21 cellular contexts compared by ENCODE assay signal in genomic region chr5:170642776-170643436, GRCh38.
DNase-seq lines count a peak whose midpoint lies in the region; ATAC-seq and TF ChIP-seq lines count a peak whose summit lies in the region.
"Had no signal": no experiment of that assay in that cellular context is flagged by ENCODE, and none has a peak within 500 bp of the region (broad histone marks: within the 10 kb centered on the region; RNA-seq: fewer than 3 reads in every experiment).

No MANE protein-coding gene starts in this region.

- H3K36me3 ChIP-seq in PC-3 (ENCODE audit: low read depth, low read length) (no peaks in the 10 kb centered on the region), spleen (no peaks in the 10 kb centered on the region), psoas muscle (ENCODE audit: insufficient read depth in 1 of 2, low read depth in 1 of 2) (no peaks in the 10 kb centered on the region)
- H3K36me3 ChIP-seq: Peyer's patch had no signal

- H3K4me1 ChIP-seq in PC-3 (ENCODE audit: insufficient read depth, low read length), result no peaks in the 10 kb centered on the region
- peaks cover 0 to 12% (median 6%) of the 10 kb centered on the region in 6 donors for H3K4me1 ChIP-seq in spleen
- no peaks in the 10 kb centered on the region for H3K4me1 ChIP-seq in psoas muscle
- H3K4me1 ChIP-seq: Caco-2, Peyer's patch had no signal

- DNase-seq in DMS 273 (lab: John Stamatoyannopoulos, UW; ENCODE audit: unreplicated experiment), result peak; percentile 12
- DNase-seq in DMS 273 treated with DMSO at 0.1 percent for 48 hours (lab: John Stamatoyannopoulos, UW), result no peak
- DNase-seq in PC-3, result peak; percentile 16
- DNase-seq in dermis blood vessel endothelial cell, result peak; percentile 69
- peak; percentile 20 for DNase-seq in spleen
- DNase-seq in psoas muscle, result no peak
- DNase-seq: CD4-positive, alpha-beta T cell; EL; GOT3; NCI-H1436; NCI-H2029; NCI-H345; NCI-H524 treated with DMSO at 0.1 percent for 48 hours; SIG-M5 had no signal

- H3K9ac ChIP-seq in PC-3 (ENCODE audit: low read length), result no peak overlapping the region
- H3K9ac ChIP-seq: KMS-11 had no signal

- H4K20me1 ChIP-seq in PC-3 (ENCODE audit: low read length), result no peaks in the 10 kb centered on the region

- H3K79me2 ChIP-seq in PC-3 (ENCODE audit: low read length), result no peaks in the 10 kb centered on the region

- H3K9me3 ChIP-seq in PC-3 (ENCODE audit: low read length) (no peaks in the 10 kb centered on the region), spleen (no peaks in the 10 kb centered on the region), psoas muscle (no peaks in the 10 kb centered on the region)
- H3K9me3 ChIP-seq: Caco-2, Peyer's patch had no signal

- H2AFZ ChIP-seq in PC-3 (ENCODE audit: low read length), result no peak overlapping the region

- POLR2A ChIA-PET in PC-3 (lab: Charles Lee; ENCODE audit: unreplicated experiment), result no interaction called here

- WGBS in spleen, 5 donors, result 28 to 40% (median 35%) methylated on average over 3 of the region's 3 CpGs
- 39 to 46% (median 41%) methylated on average over 3 of the region's 3 CpGs for WGBS in psoas muscle, 3 donors

- CTCF ChIA-PET in PC-3 (lab: Charles Lee), result no interaction called here

- no peak for ATAC-seq in PC-3
- ATAC-seq in GM21381 (IDR thresholded peaks at IDR 0.05; ENCODE audit: unreplicated experiment), result no peak
- no peak for ATAC-seq in HG02884 (IDR thresholded peaks at IDR 0.05; ENCODE audit: unreplicated experiment)
- ATAC-seq in psoas muscle, result no peak
- ATAC-seq: SK-N-SH treated with all-trans-retinoic acid at 6 μM for 48 hours had no signal

- H3K27me3 ChIP-seq in PC-3 (ENCODE audit: low read length), result peaks cover 9% of the 10 kb centered on the region; the same call in 1 of the 2 replicates
- peaks cover 0 to 37% (median 0%) of the 10 kb centered on the region in 7 donors for H3K27me3 ChIP-seq in spleen (replicated peaks in 1 of 7)
- peaks cover 0 to 8% (median 0%) of the 10 kb centered on the region in 3 donors for H3K27me3 ChIP-seq in psoas muscle (ENCODE audit: insufficient read depth in 3 of 3, low read length in 2 of 3)
- H3K27me3 ChIP-seq: Peyer's patch had no signal

- H3K27ac ChIP-seq in PC-3 (ENCODE audit: low read length) (no peak overlapping the region), spleen (no peak overlapping the region), psoas muscle (no peak overlapping the region)
- H3K27ac ChIP-seq: 22Rv1, KMS-11, Peyer's patch had no signal

- H3K4me3 ChIP-seq in PC-3 (ENCODE audit: low read length), result no peak overlapping the region
- H3K4me3 ChIP-seq in spleen, result no peak overlapping the region
- H3K4me3 ChIP-seq in psoas muscle, result no peak overlapping the region
- H3K4me3 ChIP-seq: Peyer's patch had no signal

- intact Hi-C loops in PC-3 (cut with micrococcal nuclease), result no loop called here
- intact Hi-C loops in spleen (cut with DNase I; ENCODE audit: low total_unique reads), result no loop called here
- intact Hi-C loops in psoas muscle (cut with DNase I), result no loop called here

- H3F3A ChIP-seq in PC-3 (ENCODE audit: low read length, unreplicated experiment), result no peaks in the 10 kb centered on the region

- BruUV-seq in PC-3 (replicated peaks; lab: Mats Ljungman, UMichigan), result no TSS peak

- H3K4me2 ChIP-seq in PC-3 (ENCODE audit: low read length), result no peak overlapping the region
- H3K4me2 ChIP-seq: KMS-11 had no signal

- H3K9me2 ChIP-seq in PC-3 (replicated peaks; ENCODE audit: low read length), result no peaks in the 10 kb centered on the region

- no peak for TF ChIP-seq CTCF in PC-3 (conservative IDR thresholded peaks at IDR 0.05; ENCODE audit: low read depth, low read length)
- no peak for TF ChIP-seq CTCF in spleen (IDR thresholded peaks at IDR 0.05 in 8 of 11, conservative IDR thresholded peaks at IDR 0.05 in 3 of 11)
- no peak for TF ChIP-seq CTCF in psoas muscle (IDR thresholded peaks at IDR 0.05)

- TF ChIP-seq POLR2A in spleen (IDR thresholded peaks at IDR 0.05), result no peak

Comparison
In these comparisons a context has a peak if more than half of its experiments do, and no peak if none do; other contexts are left out.
1. DNase-seq: peak in DMS 273 (single experiment), PC-3 (single experiment), dermis blood vessel endothelial cell (single experiment) and spleen (single experiment); none in DMS 273 treated with DMSO at 0.1 percent for 48 hours (single experiment) and psoas muscle (0 of 2).